ENCODE assay signal across 16 cellular contexts in the genomic region with DNA sequence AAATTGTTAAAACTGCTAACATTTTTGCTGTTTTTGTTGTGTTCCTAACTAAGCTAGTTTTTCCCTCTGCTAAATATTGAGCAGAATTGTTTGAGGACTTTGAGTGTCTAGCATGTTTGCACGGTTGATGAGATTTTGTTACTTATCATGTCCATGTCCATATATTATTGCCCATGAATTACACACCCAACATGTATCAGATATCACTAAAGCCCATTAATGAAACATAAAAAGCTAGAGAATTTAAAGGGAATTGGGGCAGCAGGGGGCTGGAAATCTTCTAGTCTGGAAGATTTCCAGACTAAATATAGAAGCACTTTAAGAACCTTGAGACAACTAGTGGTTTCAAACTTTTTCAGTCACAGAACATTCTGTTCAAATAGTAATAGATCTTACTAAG.
DNase-seq lines count a peak whose midpoint lies in the region; ATAC-seq and TF ChIP-seq lines count a peak whose summit lies in the region.
"Had no signal": no experiment of that assay in that cellular context is flagged by ENCODE, and none has a peak within 500 bp of the region (broad histone marks: within the 10 kb centered on the region; RNA-seq: fewer than 3 reads in every experiment).

No MANE protein-coding gene starts in this region.

- CTCF ChIA-PET in A673 (lab: Charles Lee) (no interaction called here), HEK293 (lab: Yijun Ruan, JAX) (interaction anchor here (0.6 to 1.5 kb wide), 3 partner anchors 9 to 1058 kb away, joined by 3 to 6 read pairs (median 5); no protein-coding TSS in a partner anchor)

- BruUV-seq in A673 (replicated peaks; lab: Mats Ljungman, UMichigan) = no TSS peak

- H3K4me1 ChIP-seq in A673 (ENCODE audit: insufficient read depth, low read length, poor library complexity, severe bottlenecking) (peaks cover 24% of the 10 kb centered on the region), HEK293 (ENCODE audit: control insufficient read depth, insufficient read depth, low read length) (peaks cover 27% of the 10 kb centered on the region)
- H3K4me1 ChIP-seq: Caco-2 had no signal

- H3K4me3 ChIP-seq in A673 (ENCODE audit: low read depth, low read length, poor library complexity, severe bottlenecking) (no peak overlapping the region), HEK293 (ENCODE audit: low read depth, low read length) (no peak overlapping the region)

- H3K4me3 Mint-ChIP-seq in brain = no peak overlapping the region
- no peak overlapping the region for H3K4me3 Mint-ChIP-seq in nephron
- H3K4me3 Mint-ChIP-seq: CD4-positive, alpha-beta T cell had no signal

- POLR2A ChIA-PET in A673 (lab: Charles Lee; ENCODE audit: low non-redundant PET) (no interaction called here), HEK293 (lab: Yijun Ruan, JAX) (no interaction called here)

- H3K36me3 ChIP-seq in A673 (ENCODE audit: insufficient read depth, low read length, poor library complexity, severe bottlenecking) (no peaks in the 10 kb centered on the region), HEK293 (ENCODE audit: control insufficient read depth in 2 of 2, insufficient read depth in 1 of 2, low read length in 2 of 2) (no peaks in the 10 kb centered on the region)

- H3K27me3 ChIP-seq in A673 (replicated peaks; ENCODE audit: insufficient read depth, low read depth, low read length, poor library complexity) = peaks cover 8% of the 10 kb centered on the region

- H3K36me3 Mint-ChIP-seq in brain = no peaks in the 10 kb centered on the region
- H3K36me3 Mint-ChIP-seq in nephron (ENCODE audit: low read depth) = no peaks in the 10 kb centered on the region

- H3K27ac ChIP-seq in A673 (ENCODE audit: low read depth, low read length, poor library complexity, severe bottlenecking) (no peak overlapping the region), HEK293 (ENCODE audit: extremely low read depth, low read depth, low read length) (no peak overlapping the region)
- H3K27ac ChIP-seq: C4-2B, HL-60 had no signal

- intact Hi-C loops in A673 (cut with micrococcal nuclease; ENCODE audit: unreplicated experiment) = no loop called here

- TF ChIP-seq CTCF in A673 (conservative IDR thresholded peaks at IDR 0.05; ENCODE audit: low read depth, low read length) = no peak
- TF ChIP-seq CTCF in HEK293 (tag by site-specific recombination; IDR thresholded peaks at IDR 0.05) = no peak
- no peak for TF ChIP-seq CTCF in brain (conservative IDR thresholded peaks at IDR 0.05)
- no peak for TF ChIP-seq CTCF in nephron (IDR thresholded peaks at IDR 0.05; ENCODE audit: unreplicated experiment in 3 of 3)

- ATAC-seq in GM19328 (IDR thresholded peaks at IDR 0.05; ENCODE audit: unreplicated experiment) = no peak
- no peak for ATAC-seq in HG02610 (IDR thresholded peaks at IDR 0.05; ENCODE audit: unreplicated experiment)
- ATAC-seq: HCT116 had no signal

- H3K27me3 Mint-ChIP-seq in brain (peaks cover 7% of the 10 kb centered on the region), nephron (ENCODE audit: low read depth) (peaks cover 3% of the 10 kb centered on the region)

- H3K9me3 ChIP-seq in A673 (ENCODE audit: low read depth, low read length, poor library complexity, severe bottlenecking) (no peaks in the 10 kb centered on the region), HEK293 (ENCODE audit: control insufficient read depth, insufficient read depth, low read depth, low read length) (no peaks in the 10 kb centered on the region)
- H3K9me3 ChIP-seq: Caco-2 had no signal

- no peaks in the 10 kb centered on the region for H3K9me3 Mint-ChIP-seq in brain
- no peaks in the 10 kb centered on the region for H3K9me3 Mint-ChIP-seq in nephron
- H3K9me3 Mint-ChIP-seq: CD4-positive, alpha-beta T cell had no signal

- H3K4me1 Mint-ChIP-seq in brain (peaks cover 90% of the 10 kb centered on the region), nephron (peaks cover 72% of the 10 kb centered on the region)

- DNase-seq in A673 (ENCODE audit: low spot score) (peak; percentile 12), NCI-H446 treated with DMSO at 0.1 percent for 48 hours (lab: John Stamatoyannopoulos, UW) (no peak)
- DNase-seq: AML-193; Caco-2; CD4-positive, alpha-beta T cell; GF-D8; GOT3; H7 had no signal

- peak overlapping the region in 3 of 5 experiments; percentile 8 to 73 (median 30) for H3K27ac Mint-ChIP-seq in brain
- H3K27ac Mint-ChIP-seq in nephron = peak overlapping the region in 2 of 3 experiments; percentile 6 to 77
- H3K27ac Mint-ChIP-seq: CD4-positive, alpha-beta T cell had no signal

TF ChIP-seq in HEK293, 187 proteins besides CTCF, POLR2A, EP300 and RAD21:
- TF ChIP-seq, protein P1, sequence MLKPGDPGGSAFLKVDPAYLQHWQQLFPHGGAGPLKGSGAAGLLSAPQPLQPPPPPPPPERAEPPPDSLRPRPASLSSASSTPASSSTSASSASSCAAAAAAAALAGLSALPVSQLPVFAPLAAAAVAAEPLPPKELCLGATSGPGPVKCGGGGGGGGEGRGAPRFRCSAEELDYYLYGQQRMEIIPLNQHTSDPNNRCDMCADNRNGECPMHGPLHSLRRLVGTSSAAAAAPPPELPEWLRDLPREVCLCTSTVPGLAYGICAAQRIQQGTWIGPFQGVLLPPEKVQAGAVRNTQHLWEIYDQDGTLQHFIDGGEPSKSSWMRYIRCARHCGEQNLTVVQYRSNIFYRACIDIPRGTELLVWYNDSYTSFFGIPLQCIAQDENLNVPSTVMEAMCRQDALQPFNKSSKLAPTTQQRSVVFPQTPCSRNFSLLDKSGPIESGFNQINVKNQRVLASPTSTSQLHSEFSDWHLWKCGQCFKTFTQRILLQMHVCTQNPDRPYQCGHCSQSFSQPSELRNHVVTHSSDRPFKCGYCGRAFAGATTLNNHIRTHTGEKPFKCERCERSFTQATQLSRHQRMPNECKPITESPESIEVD (tag by site-specific recombination; IDR thresholded peaks at IDR 0.05) = peak; percentile 77
- TF ChIP-seq FEZF1 (tag by site-specific recombination; IDR thresholded peaks at IDR 0.05) (peak; percentile 54), ZNF354C (tag by site-specific recombination; IDR thresholded peaks at IDR 0.05; ENCODE audit: borderline replicate concordance, low read depth) (no peak), ZNF248 (tag by site-specific recombination; IDR thresholded peaks at IDR 0.05) (no peak), OSR2 (tag by site-specific recombination; IDR thresholded peaks at IDR 0.05) (peak; percentile 16; the same call in 1 of the 2 replicates), GLI4 (tag by site-specific recombination; IDR thresholded peaks at IDR 0.05) (no peak), ZNF830 (tag by site-specific recombination; IDR thresholded peaks at IDR 0.05; ENCODE audit: low read depth) (no peak), ZNF776 (tag by site-specific recombination; IDR thresholded peaks at IDR 0.05; ENCODE audit: borderline replicate concordance) (no peak), ZNF843 (tag by site-specific recombination; IDR thresholded peaks at IDR 0.05) (peak; percentile 41; the same call in 1 of the 2 replicates), ZNF140 (tag by site-specific recombination; IDR thresholded peaks at IDR 0.05) (peak; percentile 82; the same call in 1 of the 2 replicates)
- TF ChIP-seq, protein P2, sequence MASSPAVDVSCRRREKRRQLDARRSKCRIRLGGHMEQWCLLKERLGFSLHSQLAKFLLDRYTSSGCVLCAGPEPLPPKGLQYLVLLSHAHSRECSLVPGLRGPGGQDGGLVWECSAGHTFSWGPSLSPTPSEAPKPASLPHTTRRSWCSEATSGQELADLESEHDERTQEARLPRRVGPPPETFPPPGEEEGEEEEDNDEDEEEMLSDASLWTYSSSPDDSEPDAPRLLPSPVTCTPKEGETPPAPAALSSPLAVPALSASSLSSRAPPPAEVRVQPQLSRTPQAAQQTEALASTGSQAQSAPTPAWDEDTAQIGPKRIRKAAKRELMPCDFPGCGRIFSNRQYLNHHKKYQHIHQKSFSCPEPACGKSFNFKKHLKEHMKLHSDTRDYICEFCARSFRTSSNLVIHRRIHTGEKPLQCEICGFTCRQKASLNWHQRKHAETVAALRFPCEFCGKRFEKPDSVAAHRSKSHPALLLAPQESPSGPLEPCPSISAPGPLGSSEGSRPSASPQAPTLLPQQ (tag by site-specific recombination; IDR thresholded peaks at IDR 0.05) = 0 out of 2 replicates have a peak, but pooled peaks have one; percentile 41
- TF ChIP-seq, protein P3, sequence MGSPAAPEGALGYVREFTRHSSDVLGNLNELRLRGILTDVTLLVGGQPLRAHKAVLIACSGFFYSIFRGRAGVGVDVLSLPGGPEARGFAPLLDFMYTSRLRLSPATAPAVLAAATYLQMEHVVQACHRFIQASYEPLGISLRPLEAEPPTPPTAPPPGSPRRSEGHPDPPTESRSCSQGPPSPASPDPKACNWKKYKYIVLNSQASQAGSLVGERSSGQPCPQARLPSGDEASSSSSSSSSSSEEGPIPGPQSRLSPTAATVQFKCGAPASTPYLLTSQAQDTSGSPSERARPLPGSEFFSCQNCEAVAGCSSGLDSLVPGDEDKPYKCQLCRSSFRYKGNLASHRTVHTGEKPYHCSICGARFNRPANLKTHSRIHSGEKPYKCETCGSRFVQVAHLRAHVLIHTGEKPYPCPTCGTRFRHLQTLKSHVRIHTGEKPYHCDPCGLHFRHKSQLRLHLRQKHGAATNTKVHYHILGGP (tag by site-specific recombination; IDR thresholded peaks at IDR 0.05) = 0 out of 2 replicates have a peak, but pooled peaks have one; percentile 24
- TF ChIP-seq, protein P4, sequence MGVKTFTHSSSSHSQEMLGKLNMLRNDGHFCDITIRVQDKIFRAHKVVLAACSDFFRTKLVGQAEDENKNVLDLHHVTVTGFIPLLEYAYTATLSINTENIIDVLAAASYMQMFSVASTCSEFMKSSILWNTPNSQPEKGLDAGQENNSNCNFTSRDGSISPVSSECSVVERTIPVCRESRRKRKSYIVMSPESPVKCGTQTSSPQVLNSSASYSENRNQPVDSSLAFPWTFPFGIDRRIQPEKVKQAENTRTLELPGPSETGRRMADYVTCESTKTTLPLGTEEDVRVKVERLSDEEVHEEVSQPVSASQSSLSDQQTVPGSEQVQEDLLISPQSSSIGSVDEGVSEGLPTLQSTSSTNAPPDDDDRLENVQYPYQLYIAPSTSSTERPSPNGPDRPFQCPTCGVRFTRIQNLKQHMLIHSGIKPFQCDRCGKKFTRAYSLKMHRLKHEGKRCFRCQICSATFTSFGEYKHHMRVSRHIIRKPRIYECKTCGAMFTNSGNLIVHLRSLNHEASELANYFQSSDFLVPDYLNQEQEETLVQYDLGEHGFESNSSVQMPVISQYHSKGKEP (tag by site-specific recombination; IDR thresholded peaks at IDR 0.05) = no peak
- TF ChIP-seq, protein P5, sequence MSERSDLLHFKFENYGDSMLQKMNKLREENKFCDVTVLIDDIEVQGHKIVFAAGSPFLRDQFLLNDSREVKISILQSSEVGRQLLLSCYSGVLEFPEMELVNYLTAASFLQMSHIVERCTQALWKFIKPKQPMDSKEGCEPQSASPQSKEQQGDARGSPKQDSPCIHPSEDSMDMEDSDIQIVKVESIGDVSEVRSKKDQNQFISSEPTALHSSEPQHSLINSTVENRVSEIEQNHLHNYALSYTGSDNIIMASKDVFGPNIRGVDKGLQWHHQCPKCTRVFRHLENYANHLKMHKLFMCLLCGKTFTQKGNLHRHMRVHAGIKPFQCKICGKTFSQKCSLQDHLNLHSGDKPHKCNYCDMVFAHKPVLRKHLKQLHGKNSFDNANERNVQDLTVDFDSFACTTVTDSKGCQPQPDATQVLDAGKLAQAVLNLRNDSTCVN (tag by site-specific recombination; optimal IDR thresholded peaks at IDR 0.05) = no peak
